In genomic region chr19:28465317-28466086, GRCh38 we compare ENCODE assay signal across 1 cellular context.
TF ChIP-seq lines count a peak whose summit lies in the region.

No MANE protein-coding gene starts in this region.

TF ChIP-seq in K562, 482 proteins besides CTCF, POLR2A, EP300 and RAD21 (continued from another document and continues in another):
- TF ChIP-seq DEAF1 (CRISPR knock-in tag; IDR thresholded peaks at IDR 0.05), result no peak
- TF ChIP-seq KAT7 (CRISPR knock-in tag; IDR thresholded peaks at IDR 0.05; ENCODE audit: borderline replicate concordance), result no peak
- TF ChIP-seq ZNF655 (CRISPR knock-in tag; IDR thresholded peaks at IDR 0.05), result no peak
- no peak for TF ChIP-seq ZNF444 (CRISPR knock-in tag; IDR thresholded peaks at IDR 0.05)
- no peak for TF ChIP-seq TRIM24 (IDR thresholded peaks at IDR 0.05)
- no peak for TF ChIP-seq NR3C1 (CRISPR knock-in tag; IDR thresholded peaks at IDR 0.05)
- no peak for TF ChIP-seq NCOA1 (IDR thresholded peaks at IDR 0.05; ENCODE audit: low read depth)
- TF ChIP-seq ARNT (IDR thresholded peaks at IDR 0.05), result no peak
- no peak for TF ChIP-seq E2F1 (CRISPR knock-in tag; IDR thresholded peaks at IDR 0.05)
- TF ChIP-seq MTA3 (IDR thresholded peaks at IDR 0.05; ENCODE audit: borderline replicate concordance), result no peak
- TF ChIP-seq PPARD (CRISPR knock-in tag; IDR thresholded peaks at IDR 0.05), result no peak
- TF ChIP-seq PHB2 (IDR thresholded peaks at IDR 0.05; ENCODE audit: low read depth), result 0 out of 2 replicates have a peak, but pooled peaks have one; percentile 46
- TF ChIP-seq HDGF (IDR thresholded peaks at IDR 0.05), result 0 out of 2 replicates have a peak, but pooled peaks have one; percentile 29
- TF ChIP-seq THRAP3 (IDR thresholded peaks at IDR 0.05; ENCODE audit: borderline replicate concordance), result peak; percentile 24; the same call in 1 of the 2 replicates
- TF ChIP-seq KDM5B (IDR thresholded peaks at IDR 0.05; ENCODE audit: insufficient replicate concordance, low read depth, low read length), result no peak
- 0 out of 2 replicates have a peak, but pooled peaks have one; percentile 12 for TF ChIP-seq ZBTB26 (CRISPR knock-in tag; IDR thresholded peaks at IDR 0.05)
- no peak for TF ChIP-seq SMARCC2 (IDR thresholded peaks at IDR 0.05; ENCODE audit: low read depth)
- TF ChIP-seq HBP1 (CRISPR knock-in tag; IDR thresholded peaks at IDR 0.05), result 0 out of 2 replicates have a peak, but pooled peaks have one; percentile 13
- TF ChIP-seq HSF4 (CRISPR knock-in tag; IDR thresholded peaks at IDR 0.05; ENCODE audit: borderline replicate concordance), result no peak
- no peak for TF ChIP-seq RBFOX2 (IDR thresholded peaks at IDR 0.05; ENCODE audit: low read depth, low read length)
- no peak for TF ChIP-seq PTTG1 (tag; IDR thresholded peaks at IDR 0.05; ENCODE audit: low read depth)
- no peak for TF ChIP-seq VEZF1 (CRISPR knock-in tag; IDR thresholded peaks at IDR 0.05)
- no peak for TF ChIP-seq GTF2E2 (tag; IDR thresholded peaks at IDR 0.05)
- no peak for TF ChIP-seq STAT5A (IDR thresholded peaks at IDR 0.05; ENCODE audit: borderline replicate concordance, low read length)
- TF ChIP-seq MXI1 (IDR thresholded peaks at IDR 0.05; ENCODE audit: low read depth, low read length), result no peak
- no peak for TF ChIP-seq ZHX1 (conservative IDR thresholded peaks at IDR 0.05; ENCODE audit: low read length)
- no peak for TF ChIP-seq FOXJ3 (CRISPR knock-in tag; IDR thresholded peaks at IDR 0.05)
- no peak for TF ChIP-seq ILF3 (IDR thresholded peaks at IDR 0.05; ENCODE audit: borderline replicate concordance)
- TF ChIP-seq NFXL1 (CRISPR knock-in tag; IDR thresholded peaks at IDR 0.05), result no peak
- 0 out of 2 replicates have a peak, but pooled peaks have one; percentile 30 for TF ChIP-seq LARP7 (IDR thresholded peaks at IDR 0.05)
- no peak for TF ChIP-seq TFAP4 (CRISPR knock-in tag; IDR thresholded peaks at IDR 0.05; ENCODE audit: borderline replicate concordance)
- no peak for TF ChIP-seq LEF1 (IDR thresholded peaks at IDR 0.05)
- TF ChIP-seq PTRF (tag; IDR thresholded peaks at IDR 0.05), result no peak
- no peak for TF ChIP-seq ZMIZ1 (IDR thresholded peaks at IDR 0.05; ENCODE audit: low read depth in 2 of 2, low read length in 2 of 2)
- TF ChIP-seq ZNF316 (IDR thresholded peaks at IDR 0.05), result no peak
- no peak for TF ChIP-seq USF1 (CRISPR knock-in tag; IDR thresholded peaks at IDR 0.05)
- TF ChIP-seq CBFA2T3 (IDR thresholded peaks at IDR 0.05), result no peak
- TF ChIP-seq HIVEP1 (CRISPR knock-in tag; IDR thresholded peaks at IDR 0.05), result no peak
- TF ChIP-seq KLF10 (CRISPR knock-in tag; IDR thresholded peaks at IDR 0.05), result no peak
- no peak for TF ChIP-seq GTF2B (IDR thresholded peaks at IDR 0.05; ENCODE audit: extremely low read depth, insufficient read length)
- no peak for TF ChIP-seq ZNF717 (CRISPR knock-in tag; IDR thresholded peaks at IDR 0.05)
- TF ChIP-seq SUPT5H (IDR thresholded peaks at IDR 0.05), result peak; percentile 56
- TF ChIP-seq NFIX (CRISPR knock-in tag; IDR thresholded peaks at IDR 0.05; ENCODE audit: low read depth), result no peak
- no peak for TF ChIP-seq RBBP5 (IDR thresholded peaks at IDR 0.05; ENCODE audit: borderline replicate concordance, insufficient read depth, low read length, poor library complexity, severe bottlenecking)
- no peak for TF ChIP-seq MAFG (tag; conservative IDR thresholded peaks at IDR 0.05)
